23 cellular contexts compared by ENCODE assay signal in genomic region chr22:42985541-42985925, GRCh38. TPM values are rescaled to one million over a fixed set of nuclear protein-coding genes. Genes with fewer than 3 reads are reported as not detected.
A peak's percentile ranks its signal among the peaks of the same experiment; 100 is the strongest.
DNase-seq lines count a peak whose midpoint lies in the region; ATAC-seq and TF ChIP-seq lines count a peak whose summit lies in the region.
"Had no signal": no experiment of that assay in that cellular context is flagged by ENCODE, and none has a peak within 500 bp of the region (broad histone marks: within the 10 kb centered on the region; RNA-seq: fewer than 3 reads in every experiment).

No MANE protein-coding gene starts in this region.

- TF ChIP-seq RAD21 in IMR-90 (IDR thresholded peaks at IDR 0.05; ENCODE audit: low read length), result no peak

- no peak overlapping the region for H3K27ac Mint-ChIP-seq in activated CD8-positive, alpha-beta T cell treated with anti-CD3 and anti-CD28 coated beads for 36 hours
- H3K27ac Mint-ChIP-seq: activated CD4-positive, alpha-beta memory T cell treated with anti-CD3 and anti-CD28 coated beads for 36 hours; activated naive CD4-positive, alpha-beta T cell treated with anti-CD3 and anti-CD28 coated beads, Interleukin-2, amount 10 ng/mL, durations not matched to agents 7 days and 5 days; natural killer cell treated with Interleukin-12 subunit alpha and Interleukin-12 subunit beta and Interleukin-15 and Interleukin-18, amount 100 ng/mL, for 72 hours had no signal

- H3K36me3 ChIP-seq in IMR-90 (ENCODE audit: control insufficient read depth, insufficient read depth, low read length) (no peaks in the 10 kb centered on the region), adrenal gland (replicated peaks in 1 of 2) (no peaks in the 10 kb centered on the region), hepatocyte (replicated peaks; ENCODE audit: insufficient read depth, low read depth) (no peaks in the 10 kb centered on the region), sigmoid colon (no peaks in the 10 kb centered on the region)
- H3K36me3 ChIP-seq: right lobe of liver had no signal

- H2BK5ac ChIP-seq in IMR-90 (ENCODE audit: low read depth, low read length, poor library complexity, severe bottlenecking), result no peak overlapping the region

- POLR2A ChIA-PET in IMR-90 (lab: Charles Lee; ENCODE audit: unreplicated experiment), result no interaction called here
- POLR2A ChIA-PET in activated CD8-positive, alpha-beta T cell treated with anti-CD3 and anti-CD28 coated beads for 36 hours (lab: Charles Lee), result interaction anchor here (1.3 kb wide), 1 partner anchor 30 kb away, joined by 3 read pairs; the partner anchor contains the start of gene PACSIN2

- DNase-seq in IMR-90 (no peak), adrenal gland (peak in 1 of 7 donors; percentile 0), hepatocyte (ENCODE audit: low spot score) (no peak), sigmoid colon (peak; percentile 5), HK-2 (ENCODE audit: unreplicated experiment) (no peak), KG1 (lab: John Stamatoyannopoulos, UW) (no peak)
- no peak for DNase-seq in activated CD8-positive, alpha-beta T cell treated with anti-CD3 and anti-CD28 coated beads for 36 hours
- DNase-seq: activated CD4-positive, alpha-beta memory T cell treated with anti-CD3 and anti-CD28 coated beads for 36 hours; activated CD8-positive, alpha-beta memory T cell treated with anti-CD3 and anti-CD28 coated beads, Interleukin-2, amount 50 U/mL, for 48 hours; activated naive CD4-positive, alpha-beta T cell treated with anti-CD3 and anti-CD28 coated beads, Interleukin-2, amount 10 ng/mL, durations not matched to agents 7 days and 5 days; islet precursor cell; NCI-H1092; NCI-H1694 treated with DMSO at 0.1 percent for 48 hours; NCI-H2227 treated with DMSO at 0.1 percent for 48 hours; posterior cingulate gyrus; right lobe of liver; stimulated activated CD4-positive, alpha-beta T cell treated with anti-CD3 and anti-CD28 coated beads, Interleukin-12 subunit alpha, Interleukin-12 subunit beta, amount 100 ng/mL, for 4 hours; stimulated activated CD4-positive, alpha-beta T cell treated with anti-CD3 and anti-CD28 coated beads, Interleukin-4, amount 100 ng/mL, for 1 hour; substantia nigra had no signal

- H3K18ac ChIP-seq in IMR-90 (ENCODE audit: low read depth, low read length), result no peak overlapping the region

- TF ChIP-seq CTCF in IMR-90 (conservative IDR thresholded peaks at IDR 0.05; ENCODE audit: low read depth, low read length) (no peak), adrenal gland (IDR thresholded peaks at IDR 0.05) (no peak), hepatocyte (IDR thresholded peaks at IDR 0.05; ENCODE audit: poor library complexity) (no peak), sigmoid colon (IDR thresholded peaks at IDR 0.05) (no peak)
- no peak for TF ChIP-seq CTCF in activated CD8-positive, alpha-beta T cell treated with anti-CD3 and anti-CD28 coated beads for 36 hours (IDR thresholded peaks at IDR 0.05)

- H3K4me3 ChIP-seq in IMR-90 (ENCODE audit: insufficient read depth, low read depth, low read length) (no peak overlapping the region), adrenal gland (no peak overlapping the region), hepatocyte (no peak overlapping the region), sigmoid colon (no peak overlapping the region)
- H3K4me3 ChIP-seq: right lobe of liver, SJSA1 had no signal

- in situ Hi-C loops in IMR-90 (cut with MboI; ENCODE audit: low sequenced_read_pairs), result no loop called here

- WGBS in IMR-90 (ENCODE audit: extremely low coverage in 2 of 2, insufficient read length in 1 of 2), 2 experiments, result no CpG with 5 or more reads among the region's 3 CpGs
- WGBS in adrenal gland, 4 donors, result 75 to 83% (median 77%) methylated on average over 2 to 3 of the region's 3 CpGs
- WGBS in hepatocyte (ENCODE audit: low lambda C conversion rate, missing lambda C conversion rate), result 49% methylated on average over 3 of the region's 3 CpGs
- WGBS in sigmoid colon, 2 donors, result 89 to 92% methylated on average over 3 of the region's 3 CpGs

- H3K27ac ChIP-seq in IMR-90 (ENCODE audit: insufficient read depth, low read length), result no peak overlapping the region
- peak overlapping the region in 3 of 5 donors; percentile 40 to 68 (median 57) for H3K27ac ChIP-seq in adrenal gland
- H3K27ac ChIP-seq in hepatocyte, result peak overlapping the region; percentile 68
- H3K27ac ChIP-seq in sigmoid colon, result no peak overlapping the region
- H3K27ac ChIP-seq: right lobe of liver, SJSA1 had no signal

- no peaks in the 10 kb centered on the region for H3K9me3 ChIP-seq in IMR-90 (ENCODE audit: control insufficient read depth, insufficient read depth, low read length)
- no peaks in the 10 kb centered on the region for H3K9me3 ChIP-seq in adrenal gland (replicated peaks in 1 of 3)
- H3K9me3 ChIP-seq in hepatocyte (ENCODE audit: low read depth), result no peaks in the 10 kb centered on the region
- no peaks in the 10 kb centered on the region for H3K9me3 ChIP-seq in sigmoid colon
- H3K9me3 ChIP-seq: right lobe of liver, SJSA1 had no signal

- no peak overlapping the region for H2BK15ac ChIP-seq in IMR-90 (ENCODE audit: low read depth, low read length)

- no peaks in the 10 kb centered on the region for H3K27me3 Mint-ChIP-seq in activated CD8-positive, alpha-beta T cell treated with anti-CD3 and anti-CD28 coated beads for 36 hours
- H3K27me3 Mint-ChIP-seq: activated CD4-positive, alpha-beta memory T cell treated with anti-CD3 and anti-CD28 coated beads for 36 hours; activated naive CD4-positive, alpha-beta T cell treated with anti-CD3 and anti-CD28 coated beads, Interleukin-2, amount 10 ng/mL, durations not matched to agents 7 days and 5 days; natural killer cell treated with Interleukin-12 subunit alpha and Interleukin-12 subunit beta and Interleukin-15 and Interleukin-18, amount 100 ng/mL, for 72 hours had no signal

- no peak overlapping the region for H3K9ac ChIP-seq in IMR-90 (ENCODE audit: low read depth, low read length)

- H2AK5ac ChIP-seq in IMR-90 (ENCODE audit: low read depth, low read length), result no peak overlapping the region

- peaks cover 79% of the 10 kb centered on the region for H3K79me2 ChIP-seq in hepatocyte

- BruUV-seq in IMR-90 (replicated peaks; lab: Mats Ljungman, UMichigan), result no TSS peak

- H3K56ac ChIP-seq in IMR-90 (ENCODE audit: extremely low read depth, insufficient read depth, low read length), result no peak overlapping the region

- no peak overlapping the region for H3K23ac ChIP-seq in IMR-90 (ENCODE audit: low read depth, low read length)

- TF ChIP-seq EP300 in sigmoid colon (IDR thresholded peaks at IDR 0.05), result no peak

- peaks cover 50% of the 10 kb centered on the region for H4K20me1 ChIP-seq in IMR-90 (ENCODE audit: insufficient read depth, low read length)
- peaks cover 37% of the 10 kb centered on the region for H4K20me1 ChIP-seq in hepatocyte (ENCODE audit: insufficient read depth, poor library complexity, severe bottlenecking)

- H3K14ac ChIP-seq in IMR-90 (replicated peaks; ENCODE audit: low read depth, low read length), result no peak overlapping the region

- dilution Hi-C loops in IMR-90 (cut with HindIII; ENCODE audit: low sequenced_read_pairs, unreplicated experiment), result no loop called here

- no peak overlapping the region for H4K8ac ChIP-seq in IMR-90 (ENCODE audit: low read depth in 2 of 2, low read length in 2 of 2)

- H2BK120ac ChIP-seq in IMR-90 (ENCODE audit: low read depth, low read length), result no peak overlapping the region

- no peak overlapping the region for H4K5ac ChIP-seq in IMR-90 (ENCODE audit: low read depth, low read length)

- H3K36me3 Mint-ChIP-seq in activated CD8-positive, alpha-beta T cell treated with anti-CD3 and anti-CD28 coated beads for 36 hours (ENCODE audit: low read depth), result no peaks in the 10 kb centered on the region
- H3K36me3 Mint-ChIP-seq: activated CD4-positive, alpha-beta memory T cell treated with anti-CD3 and anti-CD28 coated beads for 36 hours; activated naive CD4-positive, alpha-beta T cell treated with anti-CD3 and anti-CD28 coated beads, Interleukin-2, amount 10 ng/mL, durations not matched to agents 7 days and 5 days; natural killer cell treated with Interleukin-12 subunit alpha and Interleukin-12 subunit beta and Interleukin-15 and Interleukin-18, amount 100 ng/mL, for 72 hours had no signal

- H3K9me1 ChIP-seq in IMR-90 (ENCODE audit: insufficient read depth, low read length), result peaks cover 14% of the 10 kb centered on the region

- peaks cover 29 to 66% of the 10 kb centered on the region in 2 experiments for H3K79me1 ChIP-seq in IMR-90 (ENCODE audit: low read depth in 1 of 2, low read length in 2 of 2)

- H2AFZ ChIP-seq in IMR-90 (replicated peaks; ENCODE audit: low read length, poor library complexity) (no peak overlapping the region), hepatocyte (no peak overlapping the region)

- ATAC-seq in IMR-90 (ENCODE audit: low read depth), result no peak
- no peak for ATAC-seq in activated CD8-positive, alpha-beta T cell treated with anti-CD3 and anti-CD28 coated beads for 36 hours
- ATAC-seq: activated CD4-positive, CD25-positive, alpha-beta regulatory T cell treated with anti-CD3 and anti-CD28 coated beads, Interleukin-2, amount 50 U/mL, for 24 hours had no signal

- no peak overlapping the region for H2BK20ac ChIP-seq in IMR-90 (ENCODE audit: low read depth, low read length)

- CTCF ChIA-PET in IMR-90 (lab: Yijun Ruan, JAX), result no interaction called here
- CTCF ChIA-PET in activated CD8-positive, alpha-beta T cell treated with anti-CD3 and anti-CD28 coated beads for 36 hours (lab: Charles Lee), result no interaction called here

- H3K4ac ChIP-seq in IMR-90 (ENCODE audit: low read depth, low read length), result no peak overlapping the region; the same call in 1 of the 2 replicates

- H3K4me2 ChIP-seq in IMR-90 (ENCODE audit: low read depth, low read length), result no peak overlapping the region
- H3K4me2 ChIP-seq in hepatocyte, result no peak overlapping the region

- intact Hi-C loops in IMR-90 (cut with micrococcal nuclease) (no loop called here), adrenal gland (cut with DNase I) (no loop called here), sigmoid colon (cut with DNase I) (no loop called here)
- intact Hi-C loops in activated CD8-positive, alpha-beta T cell treated with anti-CD3 and anti-CD28 coated beads for 36 hours (cut with micrococcal nuclease), result no loop called here

- peak overlapping the region; percentile 37 for H2AK9ac ChIP-seq in IMR-90 (replicated peaks; ENCODE audit: low read depth, low read length, poor library complexity)

- H3K9me2 ChIP-seq in hepatocyte (replicated peaks; ENCODE audit: insufficient read depth), result no peaks in the 10 kb centered on the region

- no peak overlapping the region for H3K4me3 Mint-ChIP-seq in activated CD8-positive, alpha-beta T cell treated with anti-CD3 and anti-CD28 coated beads for 36 hours
- H3K4me3 Mint-ChIP-seq: activated CD4-positive, alpha-beta memory T cell treated with anti-CD3 and anti-CD28 coated beads for 36 hours; activated naive CD4-positive, alpha-beta T cell treated with anti-CD3 and anti-CD28 coated beads, Interleukin-2, amount 10 ng/mL, durations not matched to agents 7 days and 5 days; CD14-positive monocyte; natural killer cell treated with Interleukin-12 subunit alpha and Interleukin-12 subunit beta and Interleukin-15 and Interleukin-18, amount 100 ng/mL, for 72 hours had no signal

- H3K27me3 ChIP-seq in IMR-90 (ENCODE audit: control insufficient read depth, insufficient read depth, low read length) (no peaks in the 10 kb centered on the region), adrenal gland (no peaks in the 10 kb centered on the region), hepatocyte (no peaks in the 10 kb centered on the region), sigmoid colon (no peaks in the 10 kb centered on the region)
- H3K27me3 ChIP-seq: right lobe of liver, SJSA1 had no signal

- H3K4me1 ChIP-seq in IMR-90 (ENCODE audit: control insufficient read depth, insufficient read depth, low read length) (peaks cover 5% of the 10 kb centered on the region), adrenal gland (replicated peaks in 1 of 2) (peaks cover 23 to 33% of the 10 kb centered on the region in 2 donors), hepatocyte (ENCODE audit: insufficient read depth) (peaks cover 12% of the 10 kb centered on the region), sigmoid colon (peaks cover 0 to 52% (median 31%) of the 10 kb centered on the region in 4 donors)
- H3K4me1 ChIP-seq: right lobe of liver had no signal

- TF ChIP-seq POLR2A in IMR-90 (IDR thresholded peaks at IDR 0.05; ENCODE audit: low read depth, low read length) (no peak), adrenal gland (IDR thresholded peaks at IDR 0.05) (no peak), sigmoid colon (IDR thresholded peaks at IDR 0.05) (no peak)

- no peak overlapping the region for H4K91ac ChIP-seq in IMR-90 (ENCODE audit: insufficient read depth, low read depth, low read length)

- peaks cover 18% of the 10 kb centered on the region for H3K4me1 Mint-ChIP-seq in activated CD8-positive, alpha-beta T cell treated with anti-CD3 and anti-CD28 coated beads for 36 hours (ENCODE audit: low read depth)
- H3K4me1 Mint-ChIP-seq: activated naive CD4-positive, alpha-beta T cell treated with anti-CD3 and anti-CD28 coated beads, Interleukin-2, amount 10 ng/mL, durations not matched to agents 7 days and 5 days had no signal

- no peaks in the 10 kb centered on the region for H3K9me3 Mint-ChIP-seq in activated CD8-positive, alpha-beta T cell treated with anti-CD3 and anti-CD28 coated beads for 36 hours
- H3K9me3 Mint-ChIP-seq: activated CD4-positive, alpha-beta memory T cell treated with anti-CD3 and anti-CD28 coated beads for 36 hours; activated naive CD4-positive, alpha-beta T cell treated with anti-CD3 and anti-CD28 coated beads, Interleukin-2, amount 10 ng/mL, durations not matched to agents 7 days and 5 days; CD14-positive monocyte; natural killer cell treated with Interleukin-12 subunit alpha and Interleukin-12 subunit beta and Interleukin-15 and Interleukin-18, amount 100 ng/mL, for 72 hours had no signal

RNA-seq across cellular contexts. Expression of gene PACSIN2, which starts 29.4 kb away (rescaled TPM):
- total RNA-seq in IMR-90 (2012; rRNA removed) (98.0 and 118 TPM in 2 replicates), adrenal gland (100 to 1,000 TPM in 6 of 8 donors, 10 to 100 TPM in 2; 77.9 to 186 (median 128) TPM), hepatocyte (77.7 and 87.4 TPM in 2 replicates), sigmoid colon (10 to 100 TPM; 44.2 to 52.3 (median 48.3) TPM)
- polyA plus RNA-seq in IMR-90 (2012; rRNA removed) (85.0 and 92.2 TPM in 2 replicates), adrenal gland (100 to 1,000 TPM in 1 of 3 donors, 10 to 100 TPM in 2; 29.8 to 152 (median 36.5) TPM), hepatocyte (85.5 and 86.3 TPM in 2 replicates), sigmoid colon (100 to 1,000 TPM in 1 of 3 donors, 10 to 100 TPM in 2; 75.1 to 126 (median 91.4) TPM)
- polyA plus RNA-seq in IMR-90 (2012; cell fraction: cytosol; rRNA removed), result 72.9 and 85.4 TPM in 2 replicates
- polyA plus RNA-seq in IMR-90 (2012; cell fraction: nucleus; rRNA removed; ENCODE audit: low replicate concordance), result 56.7 and 72.6 TPM in 2 replicates
- 10 to 100 TPM; 33.5 to 35.7 TPM for total RNA-seq in activated CD8-positive, alpha-beta T cell treated with anti-CD3 and anti-CD28 coated beads for 36 hours

Comparison
In these comparisons a context has a peak if more than half of its experiments do, and no peak if none do; other contexts are left out.
1. H3K27ac ChIP-seq: peak in adrenal gland (3 of 5) and hepatocyte (single experiment); none in IMR-90 (single experiment) and sigmoid colon (0 of 4).